12 cellular contexts compared by ENCODE assay signal in the genomic region with DNA sequence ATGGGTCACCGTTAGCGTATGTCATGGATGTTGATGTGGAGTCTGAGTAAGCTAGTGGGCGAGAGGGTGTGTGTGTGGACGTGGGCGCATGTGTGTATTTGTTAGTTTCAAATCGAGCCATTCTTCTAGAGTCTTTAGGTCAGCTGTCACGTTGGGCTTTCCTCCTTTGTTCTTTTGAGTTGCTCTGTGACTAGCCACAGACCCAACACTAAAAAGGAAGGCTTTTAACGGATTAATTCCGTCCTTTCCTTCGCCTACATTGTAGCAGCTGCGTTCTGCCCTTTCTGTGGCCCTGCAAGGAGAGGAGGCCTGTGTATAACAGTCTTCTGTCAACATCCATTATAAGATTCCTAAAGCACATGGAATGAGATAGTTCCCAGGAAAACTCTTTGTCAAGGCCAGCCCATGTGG.
DNase-seq lines count a peak whose midpoint lies in the region; ATAC-seq and TF ChIP-seq lines count a peak whose summit lies in the region.
"Had no signal": no experiment of that assay in that cellular context is flagged by ENCODE, and none has a peak within 500 bp of the region (broad histone marks: within the 10 kb centered on the region; RNA-seq: fewer than 3 reads in every experiment).

No MANE protein-coding gene starts in this region.

- intact Hi-C loops in breast epithelium (cut with DNase I; ENCODE audit: low total_unique reads) (no loop called here), MCF 10A (cut with micrococcal nuclease) (no loop called here)

- H3K27ac ChIP-seq in breast epithelium (peak overlapping the region; percentile 37 to 81), upper lobe of left lung (peak overlapping the region in 3 of 4 donors; percentile 16 to 73 (median 60))
- H3K27ac ChIP-seq: GM23248 had no signal

- TF ChIP-seq POLR2A in breast epithelium (IDR thresholded peaks at IDR 0.05) = no peak
- no peak for TF ChIP-seq POLR2A in upper lobe of left lung (IDR thresholded peaks at IDR 0.05)

- H3K36me3 ChIP-seq in breast epithelium (no peaks in the 10 kb centered on the region), upper lobe of left lung (peaks cover 0 to 14% (median 4%) of the 10 kb centered on the region in 4 donors)

- no peaks in the 10 kb centered on the region for H3K9me3 ChIP-seq in breast epithelium
- no peaks in the 10 kb centered on the region for H3K9me3 ChIP-seq in upper lobe of left lung

- no peak for TF ChIP-seq EP300 in upper lobe of left lung (IDR thresholded peaks at IDR 0.05)

- POLR2A ChIA-PET in MCF 10A (lab: Yijun Ruan, JAX) = interaction anchor here (0.6 to 0.8 kb wide), 2 partner anchors 10 to 51 kb away, joined by 3 read pairs; no protein-coding TSS in a partner anchor

- H3K36me3 Mint-ChIP-seq in MCF 10A (ENCODE audit: insufficient read depth, unreplicated experiment) (peaks cover 46% of the 10 kb centered on the region), neural crest cell (ENCODE audit: low read depth) (peaks cover 21% of the 10 kb centered on the region)

- H3K27me3 ChIP-seq in breast epithelium (no peaks in the 10 kb centered on the region), upper lobe of left lung (no peaks in the 10 kb centered on the region)

- CTCF ChIA-PET in MCF 10A (lab: Yijun Ruan, JAX) = interaction anchor here (0.5 kb wide), 1 partner anchor 774 kb away, joined by 3 read pairs; no protein-coding TSS in a partner anchor

- H3K4me1 ChIP-seq in breast epithelium = peaks cover 0 to 6% of the 10 kb centered on the region in 2 donors
- peaks cover 26 to 42% (median 31%) of the 10 kb centered on the region in 4 donors for H3K4me1 ChIP-seq in upper lobe of left lung

- no peak for DNase-seq in breast epithelium (ENCODE audit: low spot score in 2 of 2)
- DNase-seq in MCF 10A (ENCODE audit: unreplicated experiment) = no peak
- peak; percentile 38 for DNase-seq in neural crest cell (ENCODE audit: low read depth, low spot score)
- DNase-seq in upper lobe of left lung = no peak
- DNase-seq in stimulated activated CD4-positive, alpha-beta T cell treated with anti-CD3 and anti-CD28 coated beads, Interleukin-4, amount 100 ng/mL, for 4 hours = no peak
- DNase-seq: GM23248; MV-4-11; NK-92 treated with Interleukin-12 subunit alpha and Interleukin-12 subunit beta, amount 100 ng/mL, for 24 hours had no signal

- H3K27ac Mint-ChIP-seq in MCF 10A (ENCODE audit: low read depth, unreplicated experiment) (no peak overlapping the region), neural crest cell (ENCODE audit: unreplicated experiment) (peak overlapping the region; percentile 97)
- H3K27ac Mint-ChIP-seq: stimulated activated naive CD8-positive, alpha-beta T cell treated with anti-CD3 and anti-CD28 coated beads, Interleukin-15, Interleukin-2, amounts not matched to agents 100 ng/mL and 50 ng/mL, for 24 hours had no signal

- H3K4me3 Mint-ChIP-seq in MCF 10A (ENCODE audit: unreplicated experiment) = no peak overlapping the region
- peak overlapping the region; percentile 64 for H3K4me3 Mint-ChIP-seq in neural crest cell
- H3K4me3 Mint-ChIP-seq: stimulated activated naive CD8-positive, alpha-beta T cell treated with anti-CD3 and anti-CD28 coated beads, Interleukin-15, Interleukin-2, amounts not matched to agents 100 ng/mL and 50 ng/mL, for 24 hours had no signal

- H3K9me3 Mint-ChIP-seq in MCF 10A (ENCODE audit: unreplicated experiment) = no peaks in the 10 kb centered on the region
- H3K9me3 Mint-ChIP-seq in neural crest cell = no peaks in the 10 kb centered on the region
- H3K9me3 Mint-ChIP-seq: stimulated activated naive CD8-positive, alpha-beta T cell treated with anti-CD3 and anti-CD28 coated beads, Interleukin-15, Interleukin-2, amounts not matched to agents 100 ng/mL and 50 ng/mL, for 24 hours had no signal

- ATAC-seq in esophagus mucosa = peak; percentile 22
- no peak for ATAC-seq in upper lobe of left lung (ENCODE audit: low FRiP score in 2 of 2)
- ATAC-seq in HG02885 (IDR thresholded peaks at IDR 0.05; ENCODE audit: poor library complexity, unreplicated experiment) = no peak
- ATAC-seq in HG03354 (IDR thresholded peaks at IDR 0.05; ENCODE audit: poor library complexity, severe bottlenecking, unreplicated experiment) = no peak

- WGBS in upper lobe of left lung, 2 donors = 72 to 81% methylated on average over 11 of the region's 11 CpGs

- H3K4me1 Mint-ChIP-seq in MCF 10A (ENCODE audit: insufficient read depth, unreplicated experiment) (peaks cover 27% of the 10 kb centered on the region), neural crest cell (peaks cover 64% of the 10 kb centered on the region)

- BruUV-seq in MCF 10A (replicated peaks; lab: Mats Ljungman, UMichigan) = no TSS peak

- H3K4me3 ChIP-seq in breast epithelium (no peak overlapping the region), upper lobe of left lung (no peak overlapping the region)
- H3K4me3 ChIP-seq: GM23248 had no signal

- TF ChIP-seq CTCF in breast epithelium (IDR thresholded peaks at IDR 0.05) (no peak), MCF 10A (IDR thresholded peaks at IDR 0.05; ENCODE audit: unreplicated experiment) (no peak), neural crest cell (conservative IDR thresholded peaks at IDR 0.05) (no peak), upper lobe of left lung (IDR thresholded peaks at IDR 0.05) (no peak)

- H3K27me3 Mint-ChIP-seq in MCF 10A (ENCODE audit: insufficient read depth, unreplicated experiment) (no peaks in the 10 kb centered on the region), neural crest cell (ENCODE audit: low read depth) (no peaks in the 10 kb centered on the region)
- H3K27me3 Mint-ChIP-seq: stimulated activated naive CD8-positive, alpha-beta T cell treated with anti-CD3 and anti-CD28 coated beads, Interleukin-15, Interleukin-2, amounts not matched to agents 100 ng/mL and 50 ng/mL, for 24 hours had no signal
